1 cellular context compared by ENCODE assay signal in genomic region chr19:15426485-15427349, GRCh38.
TF ChIP-seq lines count a peak whose summit lies in the region.

No MANE protein-coding gene starts in this region.

TF ChIP-seq in K562, 482 proteins besides CTCF, POLR2A, EP300 and RAD21:
- no peak for TF ChIP-seq ARID4B (CRISPR knock-in tag; IDR thresholded peaks at IDR 0.05)
- TF ChIP-seq SMAD3 (CRISPR knock-in tag; conservative IDR thresholded peaks at IDR 0.05): no peak
- TF ChIP-seq PHTF2 (CRISPR knock-in tag; IDR thresholded peaks at IDR 0.05): no peak
- no peak for TF ChIP-seq RBM15 (IDR thresholded peaks at IDR 0.05; ENCODE audit: insufficient read depth, low read length)
- no peak for TF ChIP-seq MBD1 (CRISPR knock-in tag; IDR thresholded peaks at IDR 0.05)
- no peak for TF ChIP-seq TBP (optimal IDR thresholded peaks at IDR 0.05; ENCODE audit: low read depth, low read length)
- TF ChIP-seq ZBTB11 (CRISPR knock-in tag; IDR thresholded peaks at IDR 0.05): no peak
- no peak for TF ChIP-seq TCF7L2 (IDR thresholded peaks at IDR 0.05; ENCODE audit: low read depth, low read length)
- peak; percentile 96 for TF ChIP-seq ZBTB17 (CRISPR knock-in tag; IDR thresholded peaks at IDR 0.05)
- TF ChIP-seq MLLT1 (IDR thresholded peaks at IDR 0.05): peak in 1 of 2 experiments; percentile 99; a peak in 2 of 4 replicates
- no peak for TF ChIP-seq ZNF282 (CRISPR knock-in tag; IDR thresholded peaks at IDR 0.05)
- peak; percentile 97 for TF ChIP-seq ZNF23 (CRISPR knock-in tag; IDR thresholded peaks at IDR 0.05)
- no peak for TF ChIP-seq SOX6 (IDR thresholded peaks at IDR 0.05)
- no peak for TF ChIP-seq HOXB6 (CRISPR knock-in tag; IDR thresholded peaks at IDR 0.05; ENCODE audit: borderline replicate concordance)
- TF ChIP-seq MAZ (CRISPR knock-in tag; conservative IDR thresholded peaks at IDR 0.05 in 1 of 2, IDR thresholded peaks at IDR 0.05 in 1 of 2): no peak
- TF ChIP-seq ZNF436 (CRISPR knock-in tag; IDR thresholded peaks at IDR 0.05): no peak
- peak in 1 of 2 experiments; percentile 85; a peak in 2 of 4 replicates for TF ChIP-seq ZMIZ1 (IDR thresholded peaks at IDR 0.05; ENCODE audit: low read depth in 2 of 2, low read length in 2 of 2)
- no peak for TF ChIP-seq PTTG1 (tag; IDR thresholded peaks at IDR 0.05; ENCODE audit: low read depth)
- TF ChIP-seq PRPF4 (IDR thresholded peaks at IDR 0.05; ENCODE audit: insufficient read depth, low read depth, low read length, poor library complexity, severe bottlenecking): no peak
- TF ChIP-seq ZBTB9 (CRISPR knock-in tag; IDR thresholded peaks at IDR 0.05): no peak
- TF ChIP-seq IRF2 (CRISPR knock-in tag; IDR thresholded peaks at IDR 0.05): no peak
- no peak for TF ChIP-seq ZNF740 (CRISPR knock-in tag; IDR thresholded peaks at IDR 0.05)
- no peak for TF ChIP-seq ZNF740 (tag; IDR thresholded peaks at IDR 0.05)
- TF ChIP-seq HNRNPUL1 (IDR thresholded peaks at IDR 0.05; ENCODE audit: low read length): no peak
